In genomic region chr5:36632363-36632664, GRCh38 we compare ENCODE assay signal across 33 cellular contexts. TPM values are rescaled to one million over a fixed set of nuclear protein-coding genes. Genes with fewer than 3 reads are reported as not detected.
"Had no signal": no experiment of that assay in that cellular context is flagged by ENCODE, and none has a peak within 500 bp of the region (broad histone marks: within the 10 kb centered on the region; RNA-seq: fewer than 3 reads in every experiment).

No MANE protein-coding gene starts in this region.

- H3K4me1 ChIP-seq: body of pancreas had no signal

- H3K27ac Mint-ChIP-seq: activated CD4-positive, alpha-beta memory T cell treated with anti-CD3 and anti-CD28 coated beads, Interleukin-2, amount 10 ng/mL, durations not matched to agents 7 days and 5 days; activated CD4-positive, alpha-beta T cell treated with anti-CD3 and anti-CD28 coated beads, Interleukin-2, amount 10 ng/mL, durations not matched to agents 7 days and 5 days; activated naive CD8-positive, alpha-beta T cell; activated T-helper 17 cell treated with anti-CD3 and anti-CD28 coated beads, Interleukin-2, amount 50 U/mL, for 72 hours had no signal

- FAIRE-seq: colon, endometrium, endothelial cell of umbilical vein, TTC549 had no signal

- H3K27ac ChIP-seq: body of pancreas, epithelial cell of prostate, esophagus squamous epithelium, gastroesophageal sphincter, hepatocyte, VCaP had no signal

- H3K79me2 ChIP-seq: hepatocyte had no signal

- H3K9me3 Mint-ChIP-seq: activated CD4-positive, alpha-beta memory T cell treated with anti-CD3 and anti-CD28 coated beads, Interleukin-2, amount 10 ng/mL, durations not matched to agents 7 days and 5 days; activated CD4-positive, alpha-beta T cell treated with anti-CD3 and anti-CD28 coated beads, Interleukin-2, amount 10 ng/mL, durations not matched to agents 7 days and 5 days; activated T-cell treated with anti-CD3 and anti-CD28 coated beads, Interleukin-2, amount 50 U/mL, for 4 hours; activated T-helper 17 cell treated with anti-CD3 and anti-CD28 coated beads, Interleukin-2, amount 50 U/mL, for 72 hours; WTC11 had no signal

- H3K4me3 Mint-ChIP-seq: activated CD4-positive, alpha-beta memory T cell treated with anti-CD3 and anti-CD28 coated beads, Interleukin-2, amount 10 ng/mL, durations not matched to agents 7 days and 5 days; activated CD4-positive, alpha-beta T cell treated with anti-CD3 and anti-CD28 coated beads, Interleukin-2, amount 10 ng/mL, durations not matched to agents 7 days and 5 days; activated naive CD8-positive, alpha-beta T cell; activated T-cell treated with anti-CD3 and anti-CD28 coated beads, Interleukin-2, amount 50 U/mL, for 4 hours; activated T-helper 17 cell treated with anti-CD3 and anti-CD28 coated beads, Interleukin-2, amount 50 U/mL, for 72 hours; WTC11 had no signal

- H3K9me3 ChIP-seq: body of pancreas, esophagus squamous epithelium, gastroesophageal sphincter, heart right ventricle had no signal

- H2AFZ ChIP-seq: hepatocyte had no signal

- DNase-seq: activated CD4-positive, alpha-beta memory T cell treated with anti-CD3 and anti-CD28 coated beads, Interleukin-2, amount 10 ng/mL, durations not matched to agents 7 days and 5 days; activated CD4-positive, alpha-beta T cell treated with anti-CD3 and anti-CD28 coated beads for 1 hour; activated CD4-positive, alpha-beta T cell treated with anti-CD3 and anti-CD28 coated beads for 4 hours; activated CD4-positive, alpha-beta T cell treated with anti-CD3 and anti-CD28 coated beads, Interleukin-2, amount 10 ng/mL, durations not matched to agents 7 days and 5 days; activated CD4-positive, alpha-beta T cell treated with anti-CD3 and anti-CD28 coated beads, Interleukin-2, amount 50 U/mL, for 4 hours; activated effector memory CD4-positive, alpha-beta T cell treated with Interleukin-2 at 50 U/mL for 16 hours; activated gamma-delta T cell treated with Interleukin-2 at 50 U/mL for 16 hours; activated naive CD4-positive, alpha-beta T cell treated with anti-CD3 and anti-CD28 coated beads, Interleukin-2, amount 50 U/mL, for 16 hours; activated naive CD4-positive, alpha-beta T cell treated with Interleukin-2 at 50 U/mL for 16 hours; activated T-cell treated with anti-CD3 and anti-CD28 coated beads, Interleukin-2, amount 50 U/mL, for 4 hours; amniotic stem cell; aorta; body of pancreas; cortex of kidney; dermis blood vessel endothelial cell; effector CD8-positive, alpha-beta T cell; esophagus squamous epithelium; foreskin melanocyte; heart right ventricle; T-helper 2 cell had no signal

- ATAC-seq: activated T-cell treated with anti-CD3 and anti-CD28 coated beads, Interleukin-2, amount 50 U/mL, for 4 hours; body of pancreas; WTC11 had no signal

- H3K36me3 Mint-ChIP-seq: activated naive CD8-positive, alpha-beta T cell had no signal

- H3K4me2 ChIP-seq: hepatocyte had no signal

- H3K4me3 ChIP-seq: body of pancreas, esophagus squamous epithelium, gastroesophageal sphincter, heart right ventricle, hepatocyte had no signal

- H3K4me1 Mint-ChIP-seq: activated CD4-positive, alpha-beta memory T cell treated with anti-CD3 and anti-CD28 coated beads, Interleukin-2, amount 10 ng/mL, durations not matched to agents 7 days and 5 days; activated CD4-positive, alpha-beta T cell treated with anti-CD3 and anti-CD28 coated beads, Interleukin-2, amount 10 ng/mL, durations not matched to agents 7 days and 5 days; activated T-helper 17 cell treated with anti-CD3 and anti-CD28 coated beads, Interleukin-2, amount 50 U/mL, for 72 hours had no signal

- H3K27me3 ChIP-seq: body of pancreas, esophagus squamous epithelium, gastroesophageal sphincter, heart right ventricle, hepatocyte had no signal

RNA-seq across cellular contexts. Expression of gene SLC1A3, which starts 25.9 kb away (rescaled TPM):
- total RNA-seq: activated CD4-positive, alpha-beta memory T cell treated with anti-CD3 and anti-CD28 coated beads, Interleukin-2, amount 10 ng/mL, durations not matched to agents 7 days and 5 days; activated CD4-positive, alpha-beta T cell treated with anti-CD3 and anti-CD28 coated beads, Interleukin-2, amount 10 ng/mL, durations not matched to agents 7 days and 5 days; endothelial cell of umbilical vein; glomerular endothelial cell; T-helper 1 cell treated with Interleukin-12 subunit alpha and Interleukin-12 subunit beta and Interleukin-4 antibody, amounts not matched to agents 30 ng/mL and 1 ng/mL, for 36 hours had no signal
